Comparison of ENCODE assay signal across 8 cellular contexts in the genomic region with DNA sequence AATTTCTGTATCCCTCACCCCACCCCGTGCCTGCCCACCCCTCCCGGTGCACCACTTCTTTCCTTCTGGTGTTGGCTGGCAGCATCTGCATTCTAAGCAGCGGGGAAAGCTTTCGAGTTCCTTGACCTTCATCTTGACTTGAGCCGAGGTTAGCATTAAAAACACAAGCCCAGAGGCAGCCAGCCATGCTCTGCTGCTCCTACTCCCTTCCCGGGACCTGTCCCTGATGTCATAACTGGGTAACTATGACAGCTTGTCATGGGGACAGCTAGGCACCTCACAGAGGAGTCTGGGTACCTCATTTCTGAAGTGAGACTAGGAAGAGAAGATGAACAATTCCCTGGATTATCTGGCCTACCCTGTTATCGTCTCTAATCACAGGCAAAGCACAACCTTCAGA. TPM values are rescaled to one million over a fixed set of nuclear protein-coding genes. Genes with fewer than 3 reads are reported as not detected.
DNase-seq lines count a peak whose midpoint lies in the region; ATAC-seq lines count a peak whose summit lies in the region.

A gene (plus strand): TSS at position 301 of the 400 bp plus-strand sequence. CDS start 28 bp downstream, at position 329.

- H3K27me3 Mint-ChIP-seq in activated naive CD8-positive, alpha-beta T cell treated with anti-CD3 and anti-CD28 coated beads for 36 hours, result peaks cover 32% of the 10 kb centered on the region
- peaks cover 41% of the 10 kb centered on the region for H3K27me3 Mint-ChIP-seq in stimulated activated memory B cell treated with anti-CD40 and anti-IgM and Interleukin-4, amounts not matched to agents 10 μg/mL and 1 μg/mL and 100 μg/mL, for 72 hours

- peaks cover 16% of the 10 kb centered on the region for H3K36me3 ChIP-seq in HUES6 (ENCODE audit: control insufficient read depth, insufficient read depth, low read length)
- peaks cover 7% of the 10 kb centered on the region; the same call in 1 of the 2 replicates for H3K36me3 ChIP-seq in iPS-20b (ENCODE audit: insufficient read depth, low read depth, low read length)

- H3K27ac Mint-ChIP-seq in activated naive CD8-positive, alpha-beta T cell treated with anti-CD3 and anti-CD28 coated beads for 36 hours, result no peak within 1 kb of the TSS
- H3K27ac Mint-ChIP-seq in stimulated activated memory B cell treated with anti-CD40 and anti-IgM and Interleukin-4, amounts not matched to agents 10 μg/mL and 1 μg/mL and 100 μg/mL, for 72 hours, result peak within 1 kb of the TSS; percentile 83

- peak within 1 kb of the TSS; percentile 77 for H3K4me3 Mint-ChIP-seq in activated naive CD8-positive, alpha-beta T cell treated with anti-CD3 and anti-CD28 coated beads for 36 hours
- peak within 1 kb of the TSS; percentile 96 for H3K4me3 Mint-ChIP-seq in stimulated activated memory B cell treated with anti-CD40 and anti-IgM and Interleukin-4, amounts not matched to agents 10 μg/mL and 1 μg/mL and 100 μg/mL, for 72 hours

- H3K4me1 ChIP-seq in HUES6 (ENCODE audit: control insufficient read depth, insufficient read depth, low read length) (peaks cover 9% of the 10 kb centered on the region), iPS-20b (ENCODE audit: insufficient read depth, low read length) (peaks cover 3% of the 10 kb centered on the region; the same call in 1 of the 2 replicates)

- peaks cover 2% of the 10 kb centered on the region for H3K36me3 Mint-ChIP-seq in activated naive CD8-positive, alpha-beta T cell treated with anti-CD3 and anti-CD28 coated beads for 36 hours
- peaks cover 2% of the 10 kb centered on the region for H3K36me3 Mint-ChIP-seq in stimulated activated memory B cell treated with anti-CD40 and anti-IgM and Interleukin-4, amounts not matched to agents 10 μg/mL and 1 μg/mL and 100 μg/mL, for 72 hours

- H3K4me3 ChIP-seq in HUES6 (ENCODE audit: low read depth, low read length) (peak within 1 kb of the TSS; percentile 96), iPS-20b (ENCODE audit: low read length) (peak within 1 kb of the TSS; percentile 81)

- H3K9ac ChIP-seq in HUES6 (ENCODE audit: low read length) (peak within 1 kb of the TSS; percentile 94), iPS-20b (ENCODE audit: low read depth, low read length) (peak within 1 kb of the TSS; percentile 55; the same call in 1 of the 2 replicates)

- DNase-seq in activated naive CD8-positive, alpha-beta T cell treated with anti-CD3 and anti-CD28 coated beads for 36 hours, result no peak
- DNase-seq in cortex of kidney (lab: John Stamatoyannopoulos, UW) (no peak), SKM-1 treated with dmso at 0.1 percent for 144 hours (lab: John Stamatoyannopoulos, UW; ENCODE audit: unreplicated experiment) (no peak)
- DNase-seq in effector CD8-positive, alpha-beta T cell (lab: John Stamatoyannopoulos, UW), result no peak
- no peak for DNase-seq in effector CD4-positive, alpha-beta T cell

- H3K27me3 ChIP-seq in HUES6 (ENCODE audit: control insufficient read depth, insufficient read depth, low read length), result peaks cover 16% of the 10 kb centered on the region
- H3K27me3 ChIP-seq in iPS-20b (ENCODE audit: insufficient read depth, low read length), result peaks cover 22% of the 10 kb centered on the region

- no peak for ATAC-seq in stimulated activated memory B cell treated with anti-CD40 and anti-IgM and Interleukin-4, amounts not matched to agents 10 μg/mL and 1 μg/mL and 100 μg/mL, for 72 hours

- H3K4me1 Mint-ChIP-seq in activated naive CD8-positive, alpha-beta T cell treated with anti-CD3 and anti-CD28 coated beads for 36 hours, result peaks cover 3% of the 10 kb centered on the region
- peaks cover 13% of the 10 kb centered on the region for H3K4me1 Mint-ChIP-seq in stimulated activated memory B cell treated with anti-CD40 and anti-IgM and Interleukin-4, amounts not matched to agents 10 μg/mL and 1 μg/mL and 100 μg/mL, for 72 hours

- H3K27ac ChIP-seq in HUES6 (ENCODE audit: low read depth, low read length) (no peak within 1 kb of the TSS; the same call in 1 of the 2 replicates), iPS-20b (ENCODE audit: low read length) (no peak within 1 kb of the TSS)

- no peaks in the 10 kb centered on the region for H3K9me3 Mint-ChIP-seq in activated naive CD8-positive, alpha-beta T cell treated with anti-CD3 and anti-CD28 coated beads for 36 hours
- no peaks in the 10 kb centered on the region for H3K9me3 Mint-ChIP-seq in stimulated activated memory B cell treated with anti-CD40 and anti-IgM and Interleukin-4, amounts not matched to agents 10 μg/mL and 1 μg/mL and 100 μg/mL, for 72 hours

- H3K9me3 ChIP-seq in HUES6 (ENCODE audit: control insufficient read depth, insufficient read depth, low read depth, low read length) (no peaks in the 10 kb centered on the region), iPS-20b (ENCODE audit: insufficient read depth, low read depth, low read length) (no peaks in the 10 kb centered on the region)

RNA-seq across cellular contexts. Expression of the gene that starts here (rescaled TPM):
- not detected for total RNA-seq in activated naive CD8-positive, alpha-beta T cell treated with anti-CD3 and anti-CD28 coated beads for 36 hours
